ENCODE assay signal across 22 cellular contexts in genomic region chr4:8776366-8776765, GRCh38.
"Had no signal": no experiment of that assay in that cellular context is flagged by ENCODE, and none has a peak within 500 bp of the region (broad histone marks: within the 10 kb centered on the region; RNA-seq: fewer than 3 reads in every experiment).

No MANE protein-coding gene starts in this region.

- H3K4me1 ChIP-seq: pancreas, stomach, thyroid gland had no signal

- H3K9me3 ChIP-seq: pancreas, stomach, thyroid gland had no signal

- DNase-seq: cortex of kidney; head of caudate nucleus; islet precursor cell; kidney glomerular epithelial cell; mammary epithelial cell; mesendoderm; midbrain; naive thymus-derived CD4-positive, alpha-beta T cell; retina; stimulated activated CD4-positive, alpha-beta T cell treated with anti-CD3 and anti-CD28 coated beads, Interleukin-2, amount 100 ng/mL, for 24 hours; stimulated activated CD4-positive, alpha-beta T cell treated with anti-CD3 and anti-CD28 coated beads, Interleukin-4, amount 100 ng/mL, for 24 hours; stimulated activated naive CD4-positive, alpha-beta T cell treated with Interleukin-2 at 50 U/mL for 16 hours; stomach; thyroid gland; trophoblast cell had no signal

- H3K9me3 Mint-ChIP-seq: nephron; stimulated activated effector memory CD8-positive, alpha-beta T cell treated with anti-CD3 and anti-CD28 coated beads, Interleukin-12 subunit alpha, Interleukin-12 subunit beta, amount 100 ng/mL, for 72 hours had no signal

- H3K27ac Mint-ChIP-seq: naive thymus-derived CD4-positive, alpha-beta T cell; nephron; stimulated activated effector memory CD8-positive, alpha-beta T cell treated with anti-CD3 and anti-CD28 coated beads, Interleukin-12 subunit alpha, Interleukin-12 subunit beta, amount 100 ng/mL, for 72 hours had no signal

- H3K4me3 ChIP-seq: cardiac muscle cell, hepatocyte, pancreas, smooth muscle cell, stomach, thyroid gland had no signal

- H3K27me3 ChIP-seq: cardiac muscle cell, hepatocyte, pancreas, thyroid gland had no signal

- H3K4me1 Mint-ChIP-seq: nephron; stimulated activated effector memory CD8-positive, alpha-beta T cell treated with anti-CD3 and anti-CD28 coated beads, Interleukin-12 subunit alpha, Interleukin-12 subunit beta, amount 100 ng/mL, for 72 hours had no signal

- ATAC-seq: naive thymus-derived CD4-positive, alpha-beta T cell; pancreas; sciatic nerve; stimulated activated effector memory CD8-positive, alpha-beta T cell treated with anti-CD3 and anti-CD28 coated beads, Interleukin-12 subunit alpha, Interleukin-12 subunit beta, amount 100 ng/mL, for 72 hours had no signal

- H3K4me3 Mint-ChIP-seq: naive thymus-derived CD4-positive, alpha-beta T cell; nephron; stimulated activated effector memory CD8-positive, alpha-beta T cell treated with anti-CD3 and anti-CD28 coated beads, Interleukin-12 subunit alpha, Interleukin-12 subunit beta, amount 100 ng/mL, for 72 hours had no signal

- H3K36me3 Mint-ChIP-seq: naive thymus-derived CD4-positive, alpha-beta T cell; stimulated activated effector memory CD8-positive, alpha-beta T cell treated with anti-CD3 and anti-CD28 coated beads, Interleukin-12 subunit alpha, Interleukin-12 subunit beta, amount 100 ng/mL, for 72 hours had no signal

- H3K27ac ChIP-seq: cardiac muscle cell, hepatocyte, pancreas, stomach, thyroid gland had no signal

- H3K36me3 ChIP-seq: cardiac muscle cell, pancreas, stomach, thyroid gland had no signal
